7 cellular contexts compared by ENCODE assay signal in the genomic region with DNA sequence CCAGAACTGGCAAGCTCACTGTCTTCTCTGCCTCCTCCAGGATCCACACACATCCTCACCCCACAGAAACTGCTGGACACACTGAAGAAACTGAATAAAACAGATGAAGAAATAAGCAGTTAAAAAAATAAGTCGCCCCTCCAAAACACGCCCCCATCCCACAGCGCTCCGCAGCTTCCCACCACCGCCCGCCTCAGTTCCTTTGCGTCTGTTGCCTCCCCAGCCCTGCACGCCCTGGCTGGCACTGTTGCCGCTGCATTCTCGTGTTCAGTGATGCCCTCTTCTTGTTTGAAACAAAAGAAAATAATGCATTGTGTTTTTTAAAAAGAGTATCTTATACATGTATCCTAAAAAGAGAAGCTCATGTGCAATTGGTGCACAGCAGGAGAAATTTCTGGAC. TPM values are rescaled to one million over a fixed set of nuclear protein-coding genes. Genes with fewer than 3 reads are reported as not detected.
"Had no signal": no experiment of that assay in that cellular context is flagged by ENCODE, and none has a peak within 500 bp of the region (broad histone marks: within the 10 kb centered on the region; RNA-seq: fewer than 3 reads in every experiment).

No MANE protein-coding gene starts in this region.

- H3K4me3 ChIP-seq: GM23338 had no signal

- DNase-seq: H9, HCEC 1CT, KBM-7 had no signal

- ATAC-seq: HepG2 had no signal

RNA-seq across cellular contexts. Expression of a gene that starts 16.1 kb away (rescaled TPM):
- total RNA-seq: H1, HepG2 had no signal

RNA-seq across cellular contexts. Expression of a gene that starts 25.1 kb away (rescaled TPM):
- total RNA-seq: GM23338, H1, H9, HepG2, HT-29 had no signal
